In the genomic region with DNA sequence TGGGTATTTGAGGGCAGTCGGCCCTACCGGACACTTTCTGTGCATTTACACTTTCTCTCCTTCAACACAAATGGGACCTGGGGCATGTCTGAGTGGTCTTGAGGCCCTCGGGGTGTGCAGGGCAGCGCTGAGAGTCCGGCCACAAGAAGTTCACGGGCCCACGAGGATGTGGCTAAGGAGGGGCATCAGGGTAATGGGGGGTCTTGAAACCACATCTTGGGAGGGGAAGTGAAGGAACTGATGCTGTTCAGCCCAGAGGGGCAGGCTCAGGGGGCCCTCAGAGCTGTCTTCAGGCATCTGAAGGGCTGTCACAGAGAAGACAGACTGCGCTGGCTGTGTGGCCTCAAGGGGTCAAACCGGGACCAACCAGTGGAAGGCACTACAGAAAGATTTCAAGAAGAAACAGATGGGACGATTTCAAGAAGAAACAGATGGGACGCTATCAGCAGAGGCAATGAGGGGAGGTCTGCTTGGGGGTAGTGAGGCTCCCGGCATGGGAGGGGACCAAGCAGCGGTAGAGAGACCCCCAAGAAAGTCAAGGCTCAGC, we compare ENCODE assay signal across 13 cellular contexts. TPM values are rescaled to one million over a fixed set of nuclear protein-coding genes. Genes with fewer than 3 reads are reported as not detected.
"Had no signal": no experiment of that assay in that cellular context is flagged by ENCODE, and none has a peak within 500 bp of the region (broad histone marks: within the 10 kb centered on the region; RNA-seq: fewer than 3 reads in every experiment).

No MANE protein-coding gene starts in this region.

- H3K4me3 ChIP-seq: adrenal gland, thyroid gland, vagina had no signal

- H3K27me3 ChIP-seq: adrenal gland, thyroid gland, vagina had no signal

- H3K27me3 Mint-ChIP-seq: naive B cell had no signal

- H3K27ac ChIP-seq: adrenal gland, thyroid gland, vagina had no signal

- H3K36me3 Mint-ChIP-seq: activated naive CD4-positive, alpha-beta T cell treated with anti-CD3 and anti-CD28 coated beads, Interleukin-2, amount 10 ng/mL, durations not matched to agents 7 days and 5 days; naive B cell; stimulated activated effector memory CD8-positive, alpha-beta T cell treated with anti-CD3 and anti-CD28 coated beads, Interleukin-12 subunit alpha, Interleukin-12 subunit beta, amount 100 ng/mL, for 72 hours had no signal

- H3K9me3 ChIP-seq: adrenal gland, thyroid gland, vagina had no signal

- H3K4me1 Mint-ChIP-seq: activated naive CD4-positive, alpha-beta T cell treated with anti-CD3 and anti-CD28 coated beads, Interleukin-2, amount 10 ng/mL, durations not matched to agents 7 days and 5 days; stimulated activated effector memory CD8-positive, alpha-beta T cell treated with anti-CD3 and anti-CD28 coated beads, Interleukin-12 subunit alpha, Interleukin-12 subunit beta, amount 100 ng/mL, for 72 hours had no signal

- DNase-seq: activated naive CD4-positive, alpha-beta T cell treated with anti-CD3 and anti-CD28 coated beads, Interleukin-2, amount 10 ng/mL, durations not matched to agents 7 days and 5 days; adrenal gland; central memory CD4-positive, alpha-beta T cell; cortex of kidney; effector CD8-positive, alpha-beta T cell; kidney glomerular epithelial cell; naive B cell; T-helper 2 cell; thyroid gland had no signal

- H3K4me1 ChIP-seq: adrenal gland had no signal

- H3K36me3 ChIP-seq: adrenal gland, thyroid gland, vagina had no signal

- H3K9me3 Mint-ChIP-seq: activated naive CD4-positive, alpha-beta T cell treated with anti-CD3 and anti-CD28 coated beads, Interleukin-2, amount 10 ng/mL, durations not matched to agents 7 days and 5 days; activated T-helper 2 cell treated with anti-CD3 and anti-CD28 coated beads, Interferon-gamma antibody, Interleukin-2, Interleukin-4, amounts not matched to agents 10 μg/mL and 5 μg/mL and 100 μg/mL, durations not matched to agents 14 hours and 24 hours and 36 hours; naive B cell; stimulated activated effector memory CD8-positive, alpha-beta T cell treated with anti-CD3 and anti-CD28 coated beads, Interleukin-12 subunit alpha, Interleukin-12 subunit beta, amount 100 ng/mL, for 72 hours had no signal

- H3K27ac Mint-ChIP-seq: activated naive CD4-positive, alpha-beta T cell treated with anti-CD3 and anti-CD28 coated beads, Interleukin-2, amount 10 ng/mL, durations not matched to agents 7 days and 5 days; activated T-helper 2 cell treated with anti-CD3 and anti-CD28 coated beads, Interferon-gamma antibody, Interleukin-2, Interleukin-4, amounts not matched to agents 10 μg/mL and 5 μg/mL and 100 μg/mL, durations not matched to agents 14 hours and 24 hours and 36 hours; stimulated activated effector memory CD8-positive, alpha-beta T cell treated with anti-CD3 and anti-CD28 coated beads, Interleukin-12 subunit alpha, Interleukin-12 subunit beta, amount 100 ng/mL, for 72 hours had no signal

- ATAC-seq: activated CD4-positive, CD25-positive, alpha-beta regulatory T cell treated with anti-CD3 and anti-CD28 coated beads, Interleukin-2, amount 50 U/mL, for 24 hours; stimulated activated effector memory CD8-positive, alpha-beta T cell treated with anti-CD3 and anti-CD28 coated beads, Interleukin-12 subunit alpha, Interleukin-12 subunit beta, amount 100 ng/mL, for 72 hours had no signal

- H3K4me3 Mint-ChIP-seq: activated naive CD4-positive, alpha-beta T cell treated with anti-CD3 and anti-CD28 coated beads, Interleukin-2, amount 10 ng/mL, durations not matched to agents 7 days and 5 days; naive B cell; stimulated activated effector memory CD8-positive, alpha-beta T cell treated with anti-CD3 and anti-CD28 coated beads, Interleukin-12 subunit alpha, Interleukin-12 subunit beta, amount 100 ng/mL, for 72 hours had no signal

RNA-seq across cellular contexts. Expression of gene ZNF423, which starts 45.1 kb away (rescaled TPM):
- total RNA-seq: activated T-helper 2 cell treated with anti-CD3 and anti-CD28 coated beads, Interferon-gamma antibody, Interleukin-2, Interleukin-4, amounts not matched to agents 10 μg/mL and 5 μg/mL and 100 μg/mL, durations not matched to agents 14 hours and 24 hours and 36 hours had no signal
